ENCODE assay signal across 13 cellular contexts in genomic region chr2:22970284-22970975, GRCh38.
A peak's percentile ranks its signal among the peaks of the same experiment; 100 is the strongest.
DNase-seq lines count a peak whose midpoint lies in the region; ATAC-seq and TF ChIP-seq lines count a peak whose summit lies in the region.
"Had no signal": no experiment of that assay in that cellular context is flagged by ENCODE, and none has a peak within 500 bp of the region (broad histone marks: within the 10 kb centered on the region; RNA-seq: fewer than 3 reads in every experiment).

No MANE protein-coding gene starts in this region.

- peak overlapping the region; percentile 10 for H3K4me3 ChIP-seq in iPS-15b (ENCODE audit: low read depth, low read length)
- H3K4me3 ChIP-seq in CD4-positive, alpha-beta memory T cell (ENCODE audit: low read length in 2 of 2), result no peak overlapping the region
- H3K4me3 ChIP-seq: BLaER1 had no signal

- no peaks in the 10 kb centered on the region for H3K36me3 ChIP-seq in iPS-15b (ENCODE audit: control insufficient read depth, insufficient read depth, low read length)
- H3K36me3 ChIP-seq in CD4-positive, alpha-beta memory T cell (ENCODE audit: insufficient read depth, low read length), result no peaks in the 10 kb centered on the region
- H3K36me3 ChIP-seq: BLaER1 had no signal

- peak overlapping the region; percentile 78 for H3K27ac Mint-ChIP-seq in WTC11
- H3K27ac Mint-ChIP-seq in CD4-positive, alpha-beta memory T cell, result no peak overlapping the region

- H3K4me1 Mint-ChIP-seq in WTC11, result peaks cover 41% of the 10 kb centered on the region
- no peaks in the 10 kb centered on the region for H3K4me1 Mint-ChIP-seq in CD4-positive, alpha-beta memory T cell

- H3K27me3 ChIP-seq in iPS-15b (ENCODE audit: control insufficient read depth, insufficient read depth, low read length), result no peaks in the 10 kb centered on the region
- H3K27me3 ChIP-seq in CD4-positive, alpha-beta memory T cell (ENCODE audit: insufficient read depth, low read length), result no peaks in the 10 kb centered on the region
- H3K27me3 ChIP-seq: BLaER1 had no signal

- POLR2A ChIA-PET in WTC11 (lab: Charles Lee), result no interaction called here
- POLR2A ChIA-PET in CD4-positive, alpha-beta memory T cell (lab: Charles Lee; ENCODE audit: partially characterized antibody), result no interaction called here

- no peak overlapping the region for H3K27ac ChIP-seq in CD4-positive, alpha-beta memory T cell (ENCODE audit: low read depth, low read length)
- H3K27ac ChIP-seq: 22Rv1, BLaER1 had no signal

- ATAC-seq in Right ventricle myocardium inferior, result no peak
- ATAC-seq in left cardiac atrium, result no peak
- ATAC-seq in WTC11, result peak; percentile 89
- no peak for ATAC-seq in GM18868 (IDR thresholded peaks at IDR 0.05; ENCODE audit: unreplicated experiment)
- ATAC-seq: HCT116 had no signal

- no peaks in the 10 kb centered on the region for H3K27me3 Mint-ChIP-seq in WTC11 (ENCODE audit: low read depth)
- no peaks in the 10 kb centered on the region for H3K27me3 Mint-ChIP-seq in CD4-positive, alpha-beta memory T cell

- CTCF ChIA-PET in WTC11 (lab: Charles Lee), result no interaction called here
- CTCF ChIA-PET in CD4-positive, alpha-beta memory T cell (lab: Charles Lee; ENCODE audit: partially characterized antibody), result no interaction called here

- peaks cover 19% of the 10 kb centered on the region for H3K4me1 ChIP-seq in iPS-15b (ENCODE audit: control insufficient read depth, insufficient read depth, low read length)
- H3K4me1 ChIP-seq in CD4-positive, alpha-beta memory T cell (ENCODE audit: insufficient read depth, low read length), result no peaks in the 10 kb centered on the region
- H3K4me1 ChIP-seq: BLaER1 had no signal

- DNase-seq in Right ventricle myocardium inferior (ENCODE audit: missing footprints), result peak; percentile 66
- no peak for DNase-seq in left cardiac atrium
- peak; percentile 42 for DNase-seq in WTC11 (ENCODE audit: low spot score)
- DNase-seq in CD4-positive, alpha-beta memory T cell, result no peak
- no peak for DNase-seq in Ammon's horn (ENCODE audit: low spot score)
- no peak for DNase-seq in DMS114 treated with DMSO at 0.1 percent for 48 hours (lab: John Stamatoyannopoulos, UW; ENCODE audit: unreplicated experiment)
- DNase-seq: IMR-90, KBM-7 had no signal

- peaks cover 30% of the 10 kb centered on the region for H3K36me3 Mint-ChIP-seq in WTC11
- H3K36me3 Mint-ChIP-seq in CD4-positive, alpha-beta memory T cell, result no peaks in the 10 kb centered on the region

- intact Hi-C loops in Right ventricle myocardium inferior (cut with DNase I) (no loop called here), left cardiac atrium (cut with DNase I) (no loop called here)
- intact Hi-C loops in CD4-positive, alpha-beta memory T cell (cut with micrococcal nuclease), result no loop called here

- H3K4me3 Mint-ChIP-seq in WTC11, result peak overlapping the region; percentile 34
- no peak overlapping the region for H3K4me3 Mint-ChIP-seq in CD4-positive, alpha-beta memory T cell

- no peak for TF ChIP-seq CTCF in WTC11 (IDR thresholded peaks at IDR 0.05)

- peaks cover 4% of the 10 kb centered on the region for H3K9me3 ChIP-seq in iPS-15b (ENCODE audit: control insufficient read depth, insufficient read depth, low read length)
- H3K9me3 ChIP-seq in CD4-positive, alpha-beta memory T cell (ENCODE audit: control insufficient read depth in 1 of 2, low read length in 2 of 2), result no peaks in the 10 kb centered on the region

- H3K9me3 Mint-ChIP-seq in WTC11, result peaks cover 40% of the 10 kb centered on the region
- H3K9me3 Mint-ChIP-seq in CD4-positive, alpha-beta memory T cell, result peaks cover 0 to 12% (median under 1%) of the 10 kb centered on the region in 8 donors

- H3K9ac ChIP-seq in iPS-15b (ENCODE audit: low read depth, low read length), result no peak overlapping the region
- H3K9ac ChIP-seq: BLaER1 had no signal

TF ChIP-seq in WTC11, 78 proteins besides CTCF, POLR2A, EP300 and RAD21:
- TF ChIP-seq ZNF121 (CRISPR knock-in tag; IDR thresholded peaks at IDR 0.05) (peak; percentile 50; the same call in 1 of the 2 replicates), TEAD1 (CRISPR knock-in tag; IDR thresholded peaks at IDR 0.05) (peak; percentile 91; the same call in 1 of the 2 replicates), ETV6 (CRISPR knock-in tag; IDR thresholded peaks at IDR 0.05) (peak; percentile 58; the same call in 1 of the 2 replicates), TEAD4 (CRISPR knock-in tag; IDR thresholded peaks at IDR 0.05) (peak; percentile 69; the same call in 1 of the 2 replicates), RELA (CRISPR knock-in tag; IDR thresholded peaks at IDR 0.05; ENCODE audit: borderline replicate concordance) (no peak), AFF4 (CRISPR knock-in tag; IDR thresholded peaks at IDR 0.05; ENCODE audit: borderline replicate concordance) (peak; percentile 61; the same call in 1 of the 2 replicates), NR2C2 (CRISPR knock-in tag; IDR thresholded peaks at IDR 0.05) (no peak), CREM (CRISPR knock-in tag; IDR thresholded peaks at IDR 0.05) (no peak), MAX (CRISPR knock-in tag; IDR thresholded peaks at IDR 0.05) (0 out of 2 replicates have a peak, but pooled peaks have one; percentile 13)

Comparison
In these comparisons a context has a peak if more than half of its experiments do, and no peak if none do; other contexts are left out.
1. DNase-seq: peak in Right ventricle myocardium inferior (single experiment) and WTC11 (single experiment); none in left cardiac atrium (single experiment), CD4-positive, alpha-beta memory T cell (0 of 5), Ammon's horn (single experiment) and DMS114 treated with DMSO at 0.1 percent for 48 hours (single experiment).